ENCODE assay signal across 17 cellular contexts in genomic region chr5:150670275-150670960, GRCh38. TPM values are rescaled to one million over a fixed set of nuclear protein-coding genes. Genes with fewer than 3 reads are reported as not detected.
DNase-seq lines count a peak whose midpoint lies in the region; ATAC-seq, FAIRE-seq and TF ChIP-seq lines count a peak whose summit lies in the region.
"Had no signal": no experiment of that assay in that cellular context is flagged by ENCODE, and none has a peak within 500 bp of the region (broad histone marks: within the 10 kb centered on the region; RNA-seq: fewer than 3 reads in every experiment).

No MANE protein-coding gene starts in this region.

- H3K36me3 ChIP-seq in SK-N-SH (replicated peaks in 1 of 2; ENCODE audit: control insufficient read depth in 1 of 2, insufficient read depth in 2 of 2, low read length in 1 of 2) (no peaks in the 10 kb centered on the region), K562 (ENCODE audit: control insufficient read depth, insufficient read depth, low read length) (no peaks in the 10 kb centered on the region)
- H3K36me3 ChIP-seq: SJSA1 had no signal

- TF ChIP-seq CTCF in SK-N-SH (IDR thresholded peaks at IDR 0.05) (no peak), H9 (conservative IDR thresholded peaks at IDR 0.05) (no peak), K562 (IDR thresholded peaks at IDR 0.05 in 2 of 3, conservative IDR thresholded peaks at IDR 0.05 in 1 of 3; ENCODE audit: insufficient read depth in 2 of 3, low read depth in 1 of 3, low read length in 3 of 3) (no peak)

- H3K27ac Mint-ChIP-seq in H9 = peak overlapping the region in 1 of 3 experiments; percentile 20; a peak in 2 of 7 replicates
- H3K27ac Mint-ChIP-seq in natural killer cell treated with Interleukin-12 subunit alpha and Interleukin-12 subunit beta and Interleukin-15 and Interleukin-18, amount 100 ng/mL, for 72 hours = no peak overlapping the region

- in situ Hi-C loops in K562 (cut with MboI) = no loop called here

- no peak overlapping the region for H3K4me2 ChIP-seq in SK-N-SH
- H3K4me2 ChIP-seq in H9 (ENCODE audit: insufficient read depth, insufficient read length, low read length) = peak overlapping the region; percentile 74
- H3K4me2 ChIP-seq in K562 (ENCODE audit: insufficient read depth, low read length) = no peak overlapping the region

- peaks cover 16% of the 10 kb centered on the region for H3F3A ChIP-seq in SK-N-SH (replicated peaks; ENCODE audit: insufficient read depth)

- no peaks in the 10 kb centered on the region for H3K9me2 ChIP-seq in SK-N-SH

- H4K8ac ChIP-seq in H9 (replicated peaks; ENCODE audit: insufficient read length, low read depth, low read length) = no peak overlapping the region

- no peak overlapping the region for H2BK12ac ChIP-seq in H9 (ENCODE audit: insufficient read length, low read depth, low read length)

- no peaks in the 10 kb centered on the region for H3K79me2 ChIP-seq in SK-N-SH (ENCODE audit: insufficient read depth)
- no peaks in the 10 kb centered on the region for H3K79me2 ChIP-seq in H9 (ENCODE audit: insufficient read depth, low read length)
- no peaks in the 10 kb centered on the region for H3K79me2 ChIP-seq in K562 (ENCODE audit: control insufficient read depth, insufficient read depth, low read length)

- H4K20me1 ChIP-seq in SK-N-SH (ENCODE audit: insufficient read depth) (no peaks in the 10 kb centered on the region), H9 (ENCODE audit: control insufficient read depth, insufficient read depth, insufficient read length) (no peaks in the 10 kb centered on the region), K562 (replicated peaks; ENCODE audit: control insufficient read depth, insufficient read depth, low read length) (no peaks in the 10 kb centered on the region)

- BruUV-seq in K562 (replicated peaks; lab: Mats Ljungman, UMichigan) = no TSS peak

- H3K4me3 Mint-ChIP-seq in H9 = peak overlapping the region; percentile 87
- H3K4me3 Mint-ChIP-seq in natural killer cell treated with Interleukin-12 subunit alpha and Interleukin-12 subunit beta and Interleukin-15 and Interleukin-18, amount 100 ng/mL, for 72 hours = peak overlapping the region; percentile 36

- no peak overlapping the region for H2BK120ac ChIP-seq in H9 (ENCODE audit: low read depth, low read length, poor library complexity, severe bottlenecking)

- no peak overlapping the region for H3K14ac ChIP-seq in H9 (ENCODE audit: insufficient read depth, low read length)

- TF ChIP-seq RAD21 in SK-N-SH (IDR thresholded peaks at IDR 0.05; ENCODE audit: low read length) (no peak), K562 (CRISPR knock-in tag; conservative IDR thresholded peaks at IDR 0.05 in 1 of 2, IDR thresholded peaks at IDR 0.05 in 1 of 2) (no peak)

- H3K79me1 ChIP-seq in H9 (ENCODE audit: insufficient read depth, low read depth, low read length, poor library complexity, severe bottlenecking) = no peaks in the 10 kb centered on the region

- no peak for FAIRE-seq in K562 (lab: Jason Lieb, UNC)

- POLR2A ChIA-PET in SK-N-SH (lab: Yijun Ruan, JAX) (interaction anchor here (1.8 kb wide), 1 partner anchor 13 kb away, joined by 4 read pairs; no protein-coding TSS in a partner anchor), K562 (lab: Yijun Ruan, JAX) (interaction anchor here (0.7 kb wide), 1 partner anchor 21 kb away, joined by 3 read pairs; no protein-coding TSS in a partner anchor)

- H2BK15ac ChIP-seq in H9 (ENCODE audit: low read depth, low read length) = no peak overlapping the region

- no peak overlapping the region for H2AFZ ChIP-seq in SK-N-SH (ENCODE audit: low read depth)
- H2AFZ ChIP-seq in H9 (ENCODE audit: low read length) = no peak overlapping the region
- H2AFZ ChIP-seq in K562 (ENCODE audit: low read depth, low read length) = no peak overlapping the region

- H3K27ac ChIP-seq in SK-N-SH (ENCODE audit: low read depth in 2 of 2, low read length in 1 of 2) (no peak overlapping the region), H9 (ENCODE audit: insufficient read length, low read depth, low read length) (no peak overlapping the region), K562 (ENCODE audit: extremely low read depth, low read depth, low read length) (no peak overlapping the region)
- H3K27ac ChIP-seq: body of pancreas, SJSA1, VCaP had no signal

- no peak overlapping the region for H4K91ac ChIP-seq in H9 (ENCODE audit: insufficient read length, low read depth, low read length)

- no peak overlapping the region for H3K4me3 ChIP-seq in SK-N-SH (ENCODE audit: low read depth in 2 of 2, low read length in 1 of 2)
- H3K4me3 ChIP-seq in K562 = no peak overlapping the region
- H3K4me3 ChIP-seq: body of pancreas, SJSA1 had no signal

- intact Hi-C loops in K562 (cut with micrococcal nuclease) = no loop called here

- no peak overlapping the region for H4K5ac ChIP-seq in H9 (ENCODE audit: insufficient read length, low read depth, low read length)

- H2BK20ac ChIP-seq in H9 (ENCODE audit: low read depth, low read length, poor library complexity, severe bottlenecking) = no peak overlapping the region

- no peak overlapping the region for H3T11ph ChIP-seq in H9 (ENCODE audit: low read length)

- no peaks in the 10 kb centered on the region for H3K9me3 ChIP-seq in SK-N-SH
- H3K9me3 ChIP-seq in H9 (ENCODE audit: control insufficient read depth, low read depth, low read length) = no peaks in the 10 kb centered on the region
- H3K9me3 ChIP-seq in K562 (replicated peaks; ENCODE audit: control insufficient read depth, insufficient read depth, low read depth, low read length) = no peaks in the 10 kb centered on the region
- H3K9me3 ChIP-seq: body of pancreas, SJSA1, testis had no signal

- H3K23ac ChIP-seq in H9 (ENCODE audit: insufficient read length, low read depth, low read length) = no peak overlapping the region

- H2AK5ac ChIP-seq in H9 (ENCODE audit: insufficient read length, low read length) = no peak overlapping the region

- no peak overlapping the region for H2BK5ac ChIP-seq in H9 (ENCODE audit: insufficient read length, low read length)

- no peak for TF ChIP-seq POLR2A in K562 (conservative IDR thresholded peaks at IDR 0.05)

- peaks cover 5 to 9% (median 8%) of the 10 kb centered on the region in 3 experiments; a peak in 6 of 7 replicates for H3K36me3 Mint-ChIP-seq in H9 (ENCODE audit: insufficient read depth in 1 of 3, low read depth in 3 of 3)
- no peaks in the 10 kb centered on the region for H3K36me3 Mint-ChIP-seq in natural killer cell treated with Interleukin-12 subunit alpha and Interleukin-12 subunit beta and Interleukin-15 and Interleukin-18, amount 100 ng/mL, for 72 hours

- no peaks in the 10 kb centered on the region for H3K9me1 ChIP-seq in K562 (ENCODE audit: control insufficient read depth, insufficient read depth, low read length)

- ATAC-seq in SK-N-SH treated with all-trans-retinoic acid at 6 μM for 48 hours (no peak), K562 (peak; percentile 39; the same call in 2 of the 3 replicates), HG02981 (IDR thresholded peaks at IDR 0.05; ENCODE audit: unreplicated experiment) (no peak)
- no peak for ATAC-seq in natural killer cell treated with Interleukin-12 subunit alpha and Interleukin-12 subunit beta and Interleukin-15 and Interleukin-18, amount 100 ng/mL, for 72 hours
- ATAC-seq: body of pancreas, HCT116, left colon had no signal

- H3K4me1 Mint-ChIP-seq in H9 = peaks cover 29 to 30% of the 10 kb centered on the region in 2 experiments
- no peaks in the 10 kb centered on the region for H3K4me1 Mint-ChIP-seq in natural killer cell treated with Interleukin-12 subunit alpha and Interleukin-12 subunit beta and Interleukin-15 and Interleukin-18, amount 100 ng/mL, for 72 hours (ENCODE audit: low read depth in 2 of 2)

- no peak overlapping the region for H3K9ac ChIP-seq in SK-N-SH
- no peak overlapping the region for H3K9ac ChIP-seq in H9 (ENCODE audit: extremely low read depth, insufficient read length, low read length)
- H3K9ac ChIP-seq in K562 (ENCODE audit: insufficient read depth in 1 of 2, low read depth in 2 of 2, low read length in 2 of 2) = peak overlapping the region in 1 of 2 experiments; percentile 61; a peak in 1 of 4 replicates

- 83% methylated on average over 8 of the region's 14 CpGs for WGBS in SK-N-SH (ENCODE audit: low lambda C conversion rate)
- no CpG with 5 or more reads among the region's 14 CpGs for WGBS in H9 (ENCODE audit: extremely low coverage, insufficient read length, low lambda C conversion rate)
- WGBS in K562 (ENCODE audit: insufficient coverage, low coverage, missing lambda C conversion rate) = 6% methylated on average over 14 of the region's 14 CpGs

- H3K56ac ChIP-seq in H9 (ENCODE audit: insufficient read length, low read depth, low read length) = no peak overlapping the region

- H3K18ac ChIP-seq in H9 (ENCODE audit: insufficient read length, low read depth, low read length) = no peak overlapping the region

- no peak overlapping the region for H3K4ac ChIP-seq in H9 (ENCODE audit: low read depth, low read length)

- no peaks in the 10 kb centered on the region for H3K27me3 ChIP-seq in SK-N-SH (ENCODE audit: insufficient read depth)
- no peaks in the 10 kb centered on the region for H3K27me3 ChIP-seq in H9 (ENCODE audit: insufficient read depth, low read length)
- peaks cover 29 to 30% of the 10 kb centered on the region in 2 experiments for H3K27me3 ChIP-seq in K562 (ENCODE audit: control insufficient read depth in 2 of 2, insufficient read depth in 2 of 2, low read length in 2 of 2)
- H3K27me3 ChIP-seq: SJSA1, testis had no signal

- peaks cover 7% of the 10 kb centered on the region for H3K23me2 ChIP-seq in H9 (ENCODE audit: insufficient read length, low read depth, low read length, poor library complexity, severe bottlenecking)

- TF ChIP-seq EP300 in SK-N-SH (IDR thresholded peaks at IDR 0.05; ENCODE audit: borderline replicate concordance in 1 of 2, low read depth in 1 of 2, low read length in 1 of 2) (no peak), K562 (IDR thresholded peaks at IDR 0.05; ENCODE audit: low read length) (no peak)

- H3K27me3 Mint-ChIP-seq in H9 (ENCODE audit: low read depth) = no peaks in the 10 kb centered on the region
- peaks cover 13 to 15% of the 10 kb centered on the region in 2 donors for H3K27me3 Mint-ChIP-seq in natural killer cell treated with Interleukin-12 subunit alpha and Interleukin-12 subunit beta and Interleukin-15 and Interleukin-18, amount 100 ng/mL, for 72 hours

- no peaks in the 10 kb centered on the region; a peak in 1 of 5 replicates for H3K9me3 Mint-ChIP-seq in H9
- H3K9me3 Mint-ChIP-seq in natural killer cell treated with Interleukin-12 subunit alpha and Interleukin-12 subunit beta and Interleukin-15 and Interleukin-18, amount 100 ng/mL, for 72 hours = no peaks in the 10 kb centered on the region

- CTCF ChIA-PET in SK-N-SH (lab: Yijun Ruan, JAX) = interaction anchor here (2.0 kb wide), 1 partner anchor 13 kb away, joined by 9 read pairs; no protein-coding TSS in a partner anchor
- CTCF ChIA-PET in K562 (lab: Yijun Ruan, JAX; ENCODE audit: low intra/inter-chr PET ratio) = no interaction called here

- DNase-seq in SK-N-SH (no peak), H9 (no peak), K562 (ENCODE audit: extremely low read depth in 1 of 4, low spot score in 3 of 4) (peak in 1 of 4 experiments; percentile 9), NCI-H748 treated with DMSO at 0.1 percent for 48 hours (lab: John Stamatoyannopoulos, UW) (no peak)
- DNase-seq in natural killer cell treated with Interleukin-12 subunit alpha and Interleukin-12 subunit beta and Interleukin-15 and Interleukin-18, amount 100 ng/mL, for 72 hours (ENCODE audit: low spot score) = no peak
- no peak for DNase-seq in stimulated activated CD4-positive, alpha-beta T cell treated with anti-CD3 and anti-CD28 coated beads, Interleukin-1b, Interleukin-23, amount 100 ng/mL, for 48 hours
- DNase-seq: body of pancreas; effector CD8-positive, alpha-beta T cell; left colon; MM.1S; testis had no signal

- H3K4me1 ChIP-seq in SK-N-SH (ENCODE audit: control insufficient read depth in 1 of 2, insufficient read depth in 2 of 2, low read depth in 1 of 2, low read length in 1 of 2) = peaks cover 13 to 23% of the 10 kb centered on the region in 2 experiments; a peak in 2 of 4 replicates
- H3K4me1 ChIP-seq in H9 (ENCODE audit: insufficient read depth, low read length) = peaks cover 3% of the 10 kb centered on the region; the same call in 1 of the 2 replicates
- peaks cover 0 to 13% of the 10 kb centered on the region in 2 experiments; a peak in 2 of 5 replicates for H3K4me1 ChIP-seq in K562 (replicated peaks in 1 of 2; ENCODE audit: control insufficient read depth in 2 of 2, insufficient read depth in 2 of 2, low read length in 2 of 2)

RNA-seq across cellular contexts. Expression of gene MYOZ3, which starts 9.4 kb away (rescaled TPM):
- polyA plus RNA-seq in SK-N-SH (2012; rRNA removed) = 0.26 and 0.41 TPM in 2 replicates
- polyA plus RNA-seq in SK-N-SH (2012; cell fraction: cytosol; rRNA removed) = 0.31 and 0.35 TPM in 2 replicates
- polyA plus RNA-seq in SK-N-SH (2012; cell fraction: nucleus; rRNA removed) = 0.48 and 0.67 TPM in 2 replicates
- total RNA-seq in H9 (2021) = 15.8 and 18.1 TPM in 2 replicates
- total RNA-seq in K562 (2011; cell fraction: chromatin; rRNA removed; ENCODE audit: low replicate concordance) = not detected in 2 replicates
- not detected in 2 replicates for total RNA-seq in K562 (2011; cell fraction: nucleolus; rRNA removed)
- not detected in 2 replicates for total RNA-seq in K562 (2011; cell fraction: nucleoplasm; rRNA removed)
- total RNA-seq in K562 (2014; rRNA removed) = not detected in 2 replicates
- total RNA-seq in K562 (2014; rRNA removed; fragmentation: Illumina TruSeq; extraction: Trizol) = not detected in 2 replicates
- not detected in 2 replicates for total RNA-seq in K562 (2015; rRNA removed; fragmentation: Illumina TruSeq; extraction: Trizol)
- total RNA-seq in K562 (2021) = not detected in 2 replicates
- not detected in 2 replicates for polyA plus RNA-seq in K562 (2011; rRNA removed)
- polyA plus RNA-seq in K562 (2011; cell fraction: cytosol; rRNA removed) = 0.01 TPM in 1 of 2 replicates, not detected in the other
- not detected in 2 replicates for polyA plus RNA-seq in K562 (2011; cell fraction: nucleus; rRNA removed)
- not detected in 2 replicates for polyA plus RNA-seq in K562 (2012)
- polyA plus RNA-seq in K562 (2014; fragmentation: Illumina TruSeq; extraction: Trizol) = not detected in 2 replicates
- not detected for polyA plus RNA-seq in K562 (2014; fragmentation: Nextera tagmentation; extraction: Ambion mirVana)
- polyA plus RNA-seq in K562 (2014; rRNA removed) = not detected in 2 replicates
- not detected in 2 replicates for polyA minus RNA-seq in K562 (2011; rRNA and poly(A)+ RNA removed)
- polyA minus RNA-seq in K562 (2011; cell fraction: cytosol; rRNA and poly(A)+ RNA removed) = not detected in 2 replicates
- not detected in 2 replicates for polyA minus RNA-seq in K562 (2011; cell fraction: nucleus; rRNA and poly(A)+ RNA removed)
- not detected for total RNA-seq in natural killer cell treated with Interleukin-12 subunit alpha and Interleukin-12 subunit beta and Interleukin-15 and Interleukin-18, amount 100 ng/mL, for 72 hours
- total RNA-seq: HT-29 had no signal

RNA-seq across cellular contexts. Expression of gene SYNPO, which starts 30.0 kb away (rescaled TPM):
- 3.0 and 5.1 TPM in 2 replicates for polyA plus RNA-seq in SK-N-SH (2012; rRNA removed)
- polyA plus RNA-seq in SK-N-SH (2012; cell fraction: cytosol; rRNA removed) = 3.3 and 4.5 TPM in 2 replicates
- 9.8 and 14.0 TPM in 2 replicates for polyA plus RNA-seq in SK-N-SH (2012; cell fraction: nucleus; rRNA removed)
- 1.7 and 1.9 TPM in 2 replicates for total RNA-seq in H9 (2021)
- total RNA-seq in K562 (2011; cell fraction: chromatin; rRNA removed; ENCODE audit: low replicate concordance) = 0.09 and 0.19 TPM in 2 replicates
- total RNA-seq in K562 (2011; cell fraction: nucleolus; rRNA removed) = 0.13 and 0.17 TPM in 2 replicates
- total RNA-seq in K562 (2011; cell fraction: nucleoplasm; rRNA removed) = 0.23 and 0.29 TPM in 2 replicates
- total RNA-seq in K562 (2014; rRNA removed) = 0.04 TPM in 1 of 2 replicates, not detected in the other
- total RNA-seq in K562 (2014; rRNA removed; fragmentation: Illumina TruSeq; extraction: Trizol) = not detected in 2 replicates
- total RNA-seq in K562 (2015; rRNA removed; fragmentation: Illumina TruSeq; extraction: Trizol) = not detected in 2 replicates
- total RNA-seq in K562 (2021) = 0.31 and 0.36 TPM in 2 replicates
- 0.03 and 0.05 TPM in 2 replicates for polyA plus RNA-seq in K562 (2011; rRNA removed)
- 0.31 and 0.44 TPM in 2 replicates for polyA plus RNA-seq in K562 (2011; cell fraction: cytosol; rRNA removed)
- 0.04 and 0.09 TPM in 2 replicates for polyA plus RNA-seq in K562 (2011; cell fraction: nucleus; rRNA removed)
- polyA plus RNA-seq in K562 (2012) = 0.12 and 0.17 TPM in 2 replicates
- polyA plus RNA-seq in K562 (2014; fragmentation: Illumina TruSeq; extraction: Trizol) = 0.03 and 0.10 TPM in 2 replicates
- under 1 TPM in 1 of 2 experiments, not detected in 1; 0.03 TPM for polyA plus RNA-seq in K562 (2014; fragmentation: Nextera tagmentation; extraction: Ambion mirVana)
- 0.01 TPM in 1 of 2 replicates, not detected in the other for polyA plus RNA-seq in K562 (2014; rRNA removed)
- 0.03 and 0.07 TPM in 2 replicates for polyA minus RNA-seq in K562 (2011; rRNA and poly(A)+ RNA removed)
- not detected in 2 replicates for polyA minus RNA-seq in K562 (2011; cell fraction: cytosol; rRNA and poly(A)+ RNA removed)
- 0.11 and 0.13 TPM in 2 replicates for polyA minus RNA-seq in K562 (2011; cell fraction: nucleus; rRNA and poly(A)+ RNA removed)
- 1 to 10 TPM; 1.0 to 9.3 TPM for total RNA-seq in natural killer cell treated with Interleukin-12 subunit alpha and Interleukin-12 subunit beta and Interleukin-15 and Interleukin-18, amount 100 ng/mL, for 72 hours

RNA-seq across cellular contexts. Expression of gene RBM22, which starts 30.4 kb away (rescaled TPM):
- 30.7 and 41.0 TPM in 2 replicates for polyA plus RNA-seq in SK-N-SH (2012; rRNA removed)
- 27.2 and 30.1 TPM in 2 replicates for polyA plus RNA-seq in SK-N-SH (2012; cell fraction: cytosol; rRNA removed)
- 39.9 and 65.8 TPM in 2 replicates for polyA plus RNA-seq in SK-N-SH (2012; cell fraction: nucleus; rRNA removed)
- 44.9 and 47.0 TPM in 2 replicates for total RNA-seq in H9 (2021)
- total RNA-seq in K562 (2011; cell fraction: chromatin; rRNA removed; ENCODE audit: low replicate concordance) = 88.0 and 96.4 TPM in 2 replicates
- 58.2 and 60.2 TPM in 2 replicates for total RNA-seq in K562 (2011; cell fraction: nucleolus; rRNA removed)
- 61.2 and 66.5 TPM in 2 replicates for total RNA-seq in K562 (2011; cell fraction: nucleoplasm; rRNA removed)
- 31.3 and 41.6 TPM in 2 replicates for total RNA-seq in K562 (2014; rRNA removed)
- 43.7 and 46.8 TPM in 2 replicates for total RNA-seq in K562 (2014; rRNA removed; fragmentation: Illumina TruSeq; extraction: Trizol)
- 44.8 and 45.1 TPM in 2 replicates for total RNA-seq in K562 (2015; rRNA removed; fragmentation: Illumina TruSeq; extraction: Trizol)
- 51.3 and 53.5 TPM in 2 replicates for total RNA-seq in K562 (2021)
- 69.9 and 77.7 TPM in 2 replicates for polyA plus RNA-seq in K562 (2011; rRNA removed)
- polyA plus RNA-seq in K562 (2011; cell fraction: cytosol; rRNA removed) = 24.7 and 43.4 TPM in 2 replicates
- 77.9 and 106 TPM in 2 replicates for polyA plus RNA-seq in K562 (2011; cell fraction: nucleus; rRNA removed)
- 46.4 and 48.3 TPM in 2 replicates for polyA plus RNA-seq in K562 (2012)
- 73.9 and 82.2 TPM in 2 replicates for polyA plus RNA-seq in K562 (2014; fragmentation: Illumina TruSeq; extraction: Trizol)
- polyA plus RNA-seq in K562 (2014; fragmentation: Nextera tagmentation; extraction: Ambion mirVana) = 10 to 100 TPM; 33.6 to 65.3 TPM
- polyA plus RNA-seq in K562 (2014; rRNA removed) = 37.1 and 38.3 TPM in 2 replicates
- 46.0 and 55.8 TPM in 2 replicates for polyA minus RNA-seq in K562 (2011; rRNA and poly(A)+ RNA removed)
- 23.2 and 30.1 TPM in 2 replicates for polyA minus RNA-seq in K562 (2011; cell fraction: cytosol; rRNA and poly(A)+ RNA removed)
- 30.6 and 46.1 TPM in 2 replicates for polyA minus RNA-seq in K562 (2011; cell fraction: nucleus; rRNA and poly(A)+ RNA removed)
- 10 to 100 TPM; 72.5 to 80.0 TPM for total RNA-seq in natural killer cell treated with Interleukin-12 subunit alpha and Interleukin-12 subunit beta and Interleukin-15 and Interleukin-18, amount 100 ng/mL, for 72 hours

Comparison
In these comparisons a context has a peak if more than half of its experiments do, and no peak if none do; other contexts are left out.
1. RNA of gene MYOZ3, which starts 9.4 kb away (total RNA-seq): 15.8 to 18.1 TPM in H9; not detected in K562 and not detected in natural killer cell treated with Interleukin-12 subunit alpha and Interleukin-12 subunit beta and Interleukin-15 and Interleukin-18, amount 100 ng/mL, for 72 hours; every median in the first group is over 10 times any median in the second.
2. Of the 27 proteins assayed by ChIP-seq in both K562 and SK-N-SH: peak only in K562: none; only in SK-N-SH: GATA2; in both: none; in neither: 26.